ENCODE assay signal across 8 cellular contexts in genomic region chr14:77862154-77862783, GRCh38.
DNase-seq lines count a peak whose midpoint lies in the region; ATAC-seq and TF ChIP-seq lines count a peak whose summit lies in the region.

No MANE protein-coding gene starts in this region.

- H3K4me3 Mint-ChIP-seq in CD14-positive monocyte, result no peak overlapping the region

- H3K9me3 Mint-ChIP-seq in CD14-positive monocyte, result peaks cover 0 to 8% (median 4%) of the 10 kb centered on the region in 7 donors

- H3K27ac Mint-ChIP-seq in CD14-positive monocyte, result peak overlapping the region in 1 of 7 donors; percentile 33

- ATAC-seq in GM19324 (IDR thresholded peaks at IDR 0.05; ENCODE audit: low FRiP score, unreplicated experiment), result peak; percentile 64
- ATAC-seq in left ventricle myocardium superior, result peak; percentile 82
- ATAC-seq in GM21367 (IDR thresholded peaks at IDR 0.05; ENCODE audit: unreplicated experiment), result no peak

- peaks cover 0 to 2% (median 0%) of the 10 kb centered on the region in 3 donors for H3K27me3 Mint-ChIP-seq in CD14-positive monocyte (ENCODE audit: low read depth in 3 of 3)

- TF ChIP-seq CTCF in CD14-positive monocyte (IDR thresholded peaks at IDR 0.05), result peak; percentile 99

- H3K36me3 Mint-ChIP-seq in CD14-positive monocyte, result peaks cover 15 to 20% of the 10 kb centered on the region in 2 donors

- intact Hi-C loops in CD14-positive monocyte (cut with micrococcal nuclease), result loop anchor here in 1 of 2 donors (5.0 to 10.0 kb wide), 2 partner anchors 703 to 735 kb away; no protein-coding TSS in a partner anchor
- intact Hi-C loops in left ventricle myocardium superior (cut with micrococcal nuclease), result loop anchor here (5.0 kb wide), 1 partner anchor 705 kb away; no protein-coding TSS in a partner anchor

- DNase-seq in CD14-positive monocyte (ENCODE audit: low spot score) (peak; percentile 63), HT1080 (ENCODE audit: low read depth) (peak; percentile 45), SW480 (ENCODE audit: low spot score) (peak; percentile 38), amniotic epithelial cell (ENCODE audit: low read depth) (peak; percentile 44), left ventricle myocardium superior (peak; percentile 87), renal cortical epithelial cell (ENCODE audit: low read depth) (peak; percentile 28)

- H3K4me1 Mint-ChIP-seq in CD14-positive monocyte, result no peaks in the 10 kb centered on the region

Comparison
In these comparisons a context has a peak if more than half of its experiments do, and no peak if none do; other contexts are left out.
1. DNase-seq: peak in every context shown above with its lines; median percentile 87 in left ventricle myocardium superior; 63 in CD14-positive monocyte; 45 in HT1080; 44 in amniotic epithelial cell; 38 in SW480; 28 in renal cortical epithelial cell.